In genomic region chr3:9792405-9793160, GRCh38 we compare ENCODE assay signal across 1 cellular context.
TF ChIP-seq lines count a peak whose summit lies in the region.

TSS of gene ARPC4 (plus strand) at chr3:9793082. CDS start at chr3:9793122, 40 bp downstream.
TSS of gene TADA3 (minus strand) at chr3:9792473. CDS start at chr3:9791466, 1,007 bp downstream.

TF ChIP-seq in HepG2, 621 proteins besides CTCF, POLR2A, EP300 and RAD21 (continued from another document and continues in another):
- TF ChIP-seq ZNF639 (CRISPR knock-in tag; conservative IDR thresholded peaks at IDR 0.05) = peak; percentile 38; the same call in 1 of the 2 replicates
- TF ChIP-seq ZBTB10 (CRISPR knock-in tag; IDR thresholded peaks at IDR 0.05; ENCODE audit: borderline replicate concordance) = no peak
- TF ChIP-seq ZFY (CRISPR knock-in tag; IDR thresholded peaks at IDR 0.05) = peak; percentile 72
- no peak for TF ChIP-seq ZBTB4 (CRISPR knock-in tag; IDR thresholded peaks at IDR 0.05; ENCODE audit: borderline replicate concordance)
- TF ChIP-seq ZNF230 (CRISPR knock-in tag; IDR thresholded peaks at IDR 0.05) = peak; percentile 16; the same call in 1 of the 2 replicates
- TF ChIP-seq POLR2AphosphoS2 (IDR thresholded peaks at IDR 0.05; ENCODE audit: low read depth, low read length) = no peak
- TF ChIP-seq ZNF235 (CRISPR knock-in tag; IDR thresholded peaks at IDR 0.05; ENCODE audit: borderline replicate concordance) = no peak
- no peak for TF ChIP-seq RARA (CRISPR knock-in tag; IDR thresholded peaks at IDR 0.05)
- TF ChIP-seq ARHGAP35 (CRISPR knock-in tag; IDR thresholded peaks at IDR 0.05; ENCODE audit: borderline replicate concordance) = no peak
- TF ChIP-seq ZNF263 (CRISPR knock-in tag; IDR thresholded peaks at IDR 0.05) = no peak
- 0 out of 2 replicates have a peak, but pooled peaks have one; percentile 13 for TF ChIP-seq ZNF205 (CRISPR knock-in tag; IDR thresholded peaks at IDR 0.05)
- TF ChIP-seq HNRNPH1 (optimal IDR thresholded peaks at IDR 0.05; ENCODE audit: low read depth, low read length) = no peak
- no peak for TF ChIP-seq ZBTB44 (CRISPR knock-in tag; IDR thresholded peaks at IDR 0.05)
- TF ChIP-seq NFYC (CRISPR knock-in tag; IDR thresholded peaks at IDR 0.05) = no peak; the same call in 1 of the 2 replicates
- TF ChIP-seq CENPBD1 (CRISPR knock-in tag; IDR thresholded peaks at IDR 0.05; ENCODE audit: borderline replicate concordance, low read depth) = no peak
- no peak for TF ChIP-seq ZNF879 (CRISPR knock-in tag; IDR thresholded peaks at IDR 0.05)
- TF ChIP-seq ZIK1 (CRISPR knock-in tag; IDR thresholded peaks at IDR 0.05; ENCODE audit: borderline replicate concordance, low read depth) = peak; percentile 8; the same call in 1 of the 2 replicates
- no peak for TF ChIP-seq ZNF33B (CRISPR knock-in tag; IDR thresholded peaks at IDR 0.05)
- peak; percentile 18; the same call in 1 of the 2 replicates for TF ChIP-seq FOXC1 (CRISPR knock-in tag; IDR thresholded peaks at IDR 0.05; ENCODE audit: borderline replicate concordance)
- peak; percentile 80 for TF ChIP-seq SIN3A (IDR thresholded peaks at IDR 0.05; ENCODE audit: borderline replicate concordance, low read depth, low read length)
- peak; percentile 53; the same call in 1 of the 2 replicates for TF ChIP-seq ZGPAT (CRISPR knock-in tag; IDR thresholded peaks at IDR 0.05)
- no peak for TF ChIP-seq ISX (CRISPR knock-in tag; conservative IDR thresholded peaks at IDR 0.05)
- TF ChIP-seq HOXA3 (CRISPR knock-in tag; IDR thresholded peaks at IDR 0.05) = peak; percentile 37; the same call in 1 of the 2 replicates
- TF ChIP-seq MLX (CRISPR knock-in tag; IDR thresholded peaks at IDR 0.05) = no peak; the same call in 1 of the 2 replicates
- no peak for TF ChIP-seq ZNF75D (CRISPR knock-in tag; IDR thresholded peaks at IDR 0.05; ENCODE audit: borderline replicate concordance)
- TF ChIP-seq ZBTB38 (CRISPR knock-in tag; IDR thresholded peaks at IDR 0.05) = peak; percentile 32; the same call in 1 of the 2 replicates
- 0 out of 2 replicates have a peak, but pooled peaks have one; percentile 26 for TF ChIP-seq ZNF790 (CRISPR knock-in tag; IDR thresholded peaks at IDR 0.05; ENCODE audit: borderline replicate concordance)
- TF ChIP-seq ZSCAN22 (CRISPR knock-in tag; IDR thresholded peaks at IDR 0.05) = no peak
- TF ChIP-seq SP4 (CRISPR knock-in tag; IDR thresholded peaks at IDR 0.05) = peak; percentile 74
- TF ChIP-seq ZNF253 (CRISPR knock-in tag; IDR thresholded peaks at IDR 0.05; ENCODE audit: borderline replicate concordance) = no peak
- TF ChIP-seq SMARCC2 (IDR thresholded peaks at IDR 0.05) = no peak
- peak; percentile 32; the same call in 1 of the 2 replicates for TF ChIP-seq ZNF552 (CRISPR knock-in tag; IDR thresholded peaks at IDR 0.05; ENCODE audit: borderline replicate concordance)
- no peak for TF ChIP-seq FOXA1 (IDR thresholded peaks at IDR 0.05)
- no peak for TF ChIP-seq FOXA1 (CRISPR knock-in tag; IDR thresholded peaks at IDR 0.05)
- TF ChIP-seq POGZ (CRISPR knock-in tag; IDR thresholded peaks at IDR 0.05) = 0 out of 2 replicates have a peak, but pooled peaks have one; percentile 19
- TF ChIP-seq PBX3 (CRISPR knock-in tag; IDR thresholded peaks at IDR 0.05; ENCODE audit: borderline replicate concordance) = no peak
- peak; percentile 61 for TF ChIP-seq POLR2AphosphoS5 (IDR thresholded peaks at IDR 0.05; ENCODE audit: low read depth, low read length)
- peak; percentile 97 for TF ChIP-seq RBFOX2 (IDR thresholded peaks at IDR 0.05; ENCODE audit: low read depth, low read length)
- peak; percentile 22; the same call in 1 of the 2 replicates for TF ChIP-seq REL (CRISPR knock-in tag; conservative IDR thresholded peaks at IDR 0.05)
- peak; percentile 65 for TF ChIP-seq ARID4A (CRISPR knock-in tag; IDR thresholded peaks at IDR 0.05; ENCODE audit: borderline replicate concordance)
- TF ChIP-seq SIX4 (CRISPR knock-in tag; IDR thresholded peaks at IDR 0.05) = no peak
- TF ChIP-seq ZNF567 (CRISPR knock-in tag; IDR thresholded peaks at IDR 0.05; ENCODE audit: borderline replicate concordance) = no peak
- TF ChIP-seq JARID2 (CRISPR knock-in tag; IDR thresholded peaks at IDR 0.05; ENCODE audit: insufficient replicate concordance) = no peak
- peak; percentile 53; the same call in 1 of the 2 replicates for TF ChIP-seq NR2C2 (CRISPR knock-in tag; IDR thresholded peaks at IDR 0.05; ENCODE audit: borderline replicate concordance)
- peak; percentile 81 for TF ChIP-seq HNRNPK (IDR thresholded peaks at IDR 0.05; ENCODE audit: low read depth, low read length, poor library complexity, severe bottlenecking)
- peak; percentile 90 for TF ChIP-seq PHF20 (CRISPR knock-in tag; IDR thresholded peaks at IDR 0.05)
- 0 out of 2 replicates have a peak, but pooled peaks have one; percentile 27 for TF ChIP-seq ZSCAN31 (CRISPR knock-in tag; IDR thresholded peaks at IDR 0.05; ENCODE audit: low read depth)
- TF ChIP-seq ISL2 (CRISPR knock-in tag; IDR thresholded peaks at IDR 0.05) = peak; percentile 27; the same call in 1 of the 2 replicates
- no peak; the same call in 1 of the 2 replicates for TF ChIP-seq NFKBIZ (CRISPR knock-in tag; IDR thresholded peaks at IDR 0.05)
